21 cellular contexts compared by ENCODE assay signal in genomic region chr2:209864716-209865295, GRCh38.
DNase-seq lines count a peak whose midpoint lies in the region; FAIRE-seq and TF ChIP-seq lines count a peak whose summit lies in the region.
"Had no signal": no experiment of that assay in that cellular context is flagged by ENCODE, and none has a peak within 500 bp of the region (broad histone marks: within the 10 kb centered on the region; RNA-seq: fewer than 3 reads in every experiment).

No MANE protein-coding gene starts in this region.

- H4K8ac ChIP-seq in H1 (ENCODE audit: extremely low read depth, insufficient read depth, low read length): no peak overlapping the region

- no TSS peak for BruUV-seq in A673 (replicated peaks; lab: Mats Ljungman, UMichigan)

- peak overlapping the region; percentile 86; the same call in 1 of the 2 replicates for H2BK20ac ChIP-seq in H1 (ENCODE audit: low read length)

- no peak for TF ChIP-seq POLR2A in H1 (IDR thresholded peaks at IDR 0.05; ENCODE audit: control extremely low read depth in 1 of 2, low read depth in 2 of 2, low read length in 2 of 2)

- CTCF ChIA-PET in A673 (lab: Charles Lee) (no interaction called here), HEK293 (lab: Yijun Ruan, JAX) (no interaction called here), H1 (lab: Charles Lee; ENCODE audit: partially characterized antibody) (no interaction called here)

- no peak overlapping the region for H3K9ac ChIP-seq in H1 (replicated peaks in 1 of 4; ENCODE audit: extremely low read depth in 1 of 4, low read depth in 3 of 4, low read length in 3 of 4)
- H3K9ac ChIP-seq: SK-N-SH had no signal

- H3K18ac ChIP-seq in H1 (ENCODE audit: extremely low read depth, low read length): peak overlapping the region; percentile 60; the same call in 1 of the 2 replicates

- no peak for TF ChIP-seq CTCF in A673 (conservative IDR thresholded peaks at IDR 0.05; ENCODE audit: low read depth, low read length)
- TF ChIP-seq CTCF in HEK293 (tag by site-specific recombination; IDR thresholded peaks at IDR 0.05): no peak
- no peak for TF ChIP-seq CTCF in H1 (IDR thresholded peaks at IDR 0.05; ENCODE audit: control extremely low read depth in 1 of 3, insufficient read depth in 1 of 3, low read depth in 1 of 3, low read length in 3 of 3)

- H2BK12ac ChIP-seq in H1 (ENCODE audit: low read depth, low read length): 0 out of 2 replicates have a peak overlapping the region, but pooled peaks have one; percentile 63

- H2BK5ac ChIP-seq in H1 (ENCODE audit: low read depth, low read length): no peak overlapping the region

- no peak overlapping the region for H2BK15ac ChIP-seq in H1 (ENCODE audit: low read length)

- H3K36me3 ChIP-seq in A673 (ENCODE audit: insufficient read depth, low read length, poor library complexity, severe bottlenecking) (no peaks in the 10 kb centered on the region), HEK293 (ENCODE audit: control insufficient read depth in 2 of 2, insufficient read depth in 1 of 2, low read length in 2 of 2) (no peaks in the 10 kb centered on the region), H1 (ENCODE audit: control insufficient read depth in 2 of 4, insufficient read depth in 4 of 4, low read length in 3 of 4) (no peaks in the 10 kb centered on the region)

- TF ChIP-seq RAD21 in H1 (IDR thresholded peaks at IDR 0.05 in 1 of 2, conservative IDR thresholded peaks at IDR 0.05 in 1 of 2; ENCODE audit: low read depth in 2 of 2, low read length in 2 of 2): no peak

- H3K23ac ChIP-seq in H1 (ENCODE audit: insufficient read length): no peak overlapping the region

- WGBS in H1 (ENCODE audit: extremely low coverage in 1 of 2, insufficient coverage in 1 of 2, insufficient read length in 1 of 2, insufficient replicate concordance in 2 of 2, low coverage in 1 of 2, low lambda C conversion rate in 2 of 2, missing lambda C conversion rate in 1 of 2), 2 experiments: 64% methylated on average over 18 of the region's 18 CpGs; no CpG with 5 or more reads in 1 of the 2 experiments

- DNase-seq in A673 (ENCODE audit: low spot score) (peak; percentile 52), H1 (ENCODE audit: low read depth in 1 of 2, low spot score in 2 of 2) (peak; percentile 7 to 53), islet precursor cell (peak; percentile 55), kidney tubule cell (ENCODE audit: low spot score) (no peak), T-helper 1 cell (no peak), mesenteric fat pad (ENCODE audit: low spot score) (no peak), DMS53 (lab: John Stamatoyannopoulos, UW) (no peak)
- DNase-seq: 8988T; AML-193; C1 segment of cervical spinal cord; CD8-positive, alpha-beta T cell; GF-D8; HCEC 1CT; Karpas-422; NCI-H1436; NCI-H187 treated with DMSO at 0.1 percent for 48 hours; NCI-H2107; NCI-H774; SIG-M5; SK-N-SH had no signal

- H3K9me3 ChIP-seq in A673 (ENCODE audit: low read depth, low read length, poor library complexity, severe bottlenecking) (no peaks in the 10 kb centered on the region), HEK293 (ENCODE audit: control insufficient read depth, insufficient read depth, low read depth, low read length) (no peaks in the 10 kb centered on the region), H1 (ENCODE audit: insufficient read depth in 2 of 2, low read depth in 1 of 2, low read length in 1 of 2) (0 out of 4 replicates have a peak, but pooled peaks cover 0 to 5% of the 10 kb centered on the region in 2 experiments)
- H3K9me3 ChIP-seq: SK-N-SH had no signal

- POLR2A ChIA-PET in A673 (lab: Charles Lee; ENCODE audit: low non-redundant PET) (interaction anchor here (0.5 kb wide), 1 partner anchor 172 kb away, joined by 3 read pairs; no protein-coding TSS in a partner anchor), HEK293 (lab: Yijun Ruan, JAX) (no interaction called here), H1 (lab: Charles Lee; ENCODE audit: partially characterized antibody) (no interaction called here)

- no peak overlapping the region for H3K56ac ChIP-seq in H1 (replicated peaks; ENCODE audit: insufficient read length, low read depth, low read length)

- H3K27me3 ChIP-seq in A673 (replicated peaks; ENCODE audit: insufficient read depth, low read depth, low read length, poor library complexity) (no peaks in the 10 kb centered on the region), H1 (replicated peaks in 1 of 4; ENCODE audit: control insufficient read depth in 3 of 4, extremely low read depth in 1 of 4, insufficient read depth in 3 of 4, low read length in 3 of 4) (no peaks in the 10 kb centered on the region; a peak in 2 of 7 replicates)

- H3K4ac ChIP-seq in H1 (replicated peaks; ENCODE audit: insufficient read length, low read depth, low read length): no peak overlapping the region

- H3K14ac ChIP-seq in H1 (ENCODE audit: insufficient read length): no peak overlapping the region

- H3K79me2 ChIP-seq in H1 (ENCODE audit: control insufficient read depth in 1 of 2, insufficient read depth in 2 of 2, low read length in 2 of 2): no peaks in the 10 kb centered on the region

- TF ChIP-seq EP300 in H1 (IDR thresholded peaks at IDR 0.05; ENCODE audit: borderline replicate concordance in 1 of 2, low read depth in 2 of 2, low read length in 2 of 2): no peak

- no peaks in the 10 kb centered on the region for H3K4me1 ChIP-seq in A673 (ENCODE audit: insufficient read depth, low read length, poor library complexity, severe bottlenecking)
- H3K4me1 ChIP-seq in HEK293 (ENCODE audit: control insufficient read depth, insufficient read depth, low read length): no peaks in the 10 kb centered on the region
- peaks cover 0 to 7% (median 0%) of the 10 kb centered on the region in 4 experiments; a peak in 2 of 7 replicates for H3K4me1 ChIP-seq in H1 (replicated peaks in 1 of 4; ENCODE audit: control insufficient read depth in 3 of 4, insufficient read depth in 4 of 4, low read length in 3 of 4)

- no peaks in the 10 kb centered on the region for H3K23me2 ChIP-seq in H1 (ENCODE audit: low read depth, low read length)

- no peaks in the 10 kb centered on the region for H3K79me1 ChIP-seq in H1 (ENCODE audit: low read depth, low read length)

- FAIRE-seq in H1 (lab: Jason Lieb, UNC): no peak

- intact Hi-C loops in A673 (cut with micrococcal nuclease; ENCODE audit: unreplicated experiment): no loop called here

- no peak overlapping the region for H2AK5ac ChIP-seq in H1 (ENCODE audit: low read depth, low read length)

- no peak overlapping the region for H4K5ac ChIP-seq in H1 (ENCODE audit: insufficient read length, low read depth, low read length)

- H2BK120ac ChIP-seq in H1 (replicated peaks; ENCODE audit: low read depth, low read length): no peak overlapping the region

- H4K20me1 ChIP-seq in H1 (replicated peaks in 1 of 2; ENCODE audit: control insufficient read depth in 1 of 2, insufficient read depth in 2 of 2, low read length in 2 of 2): no peaks in the 10 kb centered on the region

- H3K27ac ChIP-seq in A673 (ENCODE audit: low read depth, low read length, poor library complexity, severe bottlenecking) (no peak overlapping the region), HEK293 (ENCODE audit: extremely low read depth, low read depth, low read length) (no peak overlapping the region), H1 (ENCODE audit: low read depth, low read length) (no peak overlapping the region)

- peak overlapping the region; percentile 1 to 22; a peak in 2 of 4 replicates for H3K4me2 ChIP-seq in H1 (ENCODE audit: insufficient read depth in 1 of 2, low read depth in 2 of 2, low read length in 2 of 2)
- H3K4me2 ChIP-seq: SK-N-SH had no signal

- no peak overlapping the region for H3K4me3 ChIP-seq in A673 (ENCODE audit: low read depth, low read length, poor library complexity, severe bottlenecking)
- no peak overlapping the region for H3K4me3 ChIP-seq in HEK293 (ENCODE audit: low read depth, low read length)
- no peak overlapping the region; a peak in 1 of 8 replicates for H3K4me3 ChIP-seq in H1 (ENCODE audit: extremely low read depth in 1 of 4, insufficient read depth in 2 of 4, low read depth in 3 of 4, low read length in 4 of 4)

- no peak overlapping the region for H2AFZ ChIP-seq in H1 (ENCODE audit: low read length)

- no peak overlapping the region for H4K91ac ChIP-seq in H1 (replicated peaks; ENCODE audit: insufficient read length, low read length)

TF ChIP-seq in HEK293, 187 proteins besides CTCF, POLR2A, EP300 and RAD21:
- TF ChIP-seq ZIC2 (tag by site-specific recombination; IDR thresholded peaks at IDR 0.05): peak; percentile 60
- no peak for TF ChIP-seq KLF1 (tag by site-specific recombination; IDR thresholded peaks at IDR 0.05)

TF ChIP-seq in H1, 55 proteins besides CTCF, POLR2A, EP300 and RAD21 (continues in another document):
- 0 out of 2 replicates have a peak, but pooled peaks have one; percentile 8 for TF ChIP-seq TCF12 (IDR thresholded peaks at IDR 0.05; ENCODE audit: low read depth, low read length)
- TF ChIP-seq PHF8 (conservative IDR thresholded peaks at IDR 0.05; ENCODE audit: low read depth, low read length): no peak
- TF ChIP-seq YY1 (IDR thresholded peaks at IDR 0.05; ENCODE audit: low read depth, low read length): no peak
- TF ChIP-seq CTBP2 (IDR thresholded peaks at IDR 0.05; ENCODE audit: borderline replicate concordance, insufficient read depth, insufficient read length, low read length): no peak
- TF ChIP-seq CBX5 (IDR thresholded peaks at IDR 0.05; ENCODE audit: low read depth, low read length): no peak
- no peak for TF ChIP-seq SRF (IDR thresholded peaks at IDR 0.05; ENCODE audit: low read depth, low read length)
- TF ChIP-seq JUND (IDR thresholded peaks at IDR 0.05; ENCODE audit: low read length): no peak
- no peak for TF ChIP-seq SUZ12 (IDR thresholded peaks at IDR 0.05; ENCODE audit: low read length)
- TF ChIP-seq HDAC2 (IDR thresholded peaks at IDR 0.05; ENCODE audit: borderline replicate concordance in 1 of 2, low read depth in 2 of 2, low read length in 2 of 2): peak in 1 of 2 experiments; percentile 42; a peak in 1 of 4 replicates
- no peak for TF ChIP-seq CBX8 (IDR thresholded peaks at IDR 0.05; ENCODE audit: borderline replicate concordance, low read depth, low read length)
- TF ChIP-seq BRCA1 (IDR thresholded peaks at IDR 0.05; ENCODE audit: low read depth, low read length): no peak
- TF ChIP-seq ASH2L (IDR thresholded peaks at IDR 0.05; ENCODE audit: low read length): peak; percentile 32
- TF ChIP-seq RNF2 (IDR thresholded peaks at IDR 0.05; ENCODE audit: borderline replicate concordance, low read depth, low read length, missing control alignments, poor library complexity, severe bottlenecking): no peak

Comparison
In these comparisons a context has a peak if more than half of its experiments do, and no peak if none do; other contexts are left out.
1. DNase-seq: peak in A673 (single experiment), H1 (2 of 2) and islet precursor cell (single experiment); none in kidney tubule cell (single experiment), T-helper 1 cell (0 of 5), mesenteric fat pad (single experiment) and DMS53 (single experiment).